12 cellular contexts compared by ENCODE assay signal in the genomic region with DNA sequence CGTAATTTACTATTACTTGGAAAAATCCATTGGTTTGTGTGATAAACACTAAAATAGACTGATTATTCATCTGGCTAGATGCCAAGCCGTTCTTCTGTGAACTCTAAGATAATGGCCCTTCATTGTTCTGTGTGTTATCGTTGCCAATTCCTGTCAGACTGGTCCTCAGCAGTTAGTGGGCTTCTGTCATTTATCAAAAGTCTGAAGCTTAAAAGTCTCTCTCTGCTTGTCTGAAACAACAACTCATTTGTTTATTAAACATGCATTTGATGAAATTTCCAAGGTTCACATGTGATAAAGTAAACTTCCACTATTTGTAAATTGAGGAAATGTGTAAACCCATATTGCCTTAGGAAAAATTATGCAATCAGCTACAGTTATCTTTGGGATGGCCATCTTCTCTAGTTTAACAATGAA. TPM values are rescaled to one million over a fixed set of nuclear protein-coding genes. Genes with fewer than 3 reads are reported as not detected.
DNase-seq lines count a peak whose midpoint lies in the region; FAIRE-seq and TF ChIP-seq lines count a peak whose summit lies in the region.
"Had no signal": no experiment of that assay in that cellular context is flagged by ENCODE, and none has a peak within 500 bp of the region (broad histone marks: within the 10 kb centered on the region; RNA-seq: fewer than 3 reads in every experiment).

No MANE protein-coding gene starts in this region.

- TF ChIP-seq CTCF in endothelial cell of umbilical vein (IDR thresholded peaks at IDR 0.05; ENCODE audit: extremely low read depth in 1 of 2, insufficient read depth in 1 of 2, low read depth in 1 of 2, low read length in 2 of 2) (no peak), transverse colon (IDR thresholded peaks at IDR 0.05) (no peak), WERI-Rb-1 (IDR thresholded peaks at IDR 0.05; ENCODE audit: low read depth, low read length) (no peak)

- peak; percentile 35 for DNase-seq in NCI-H2107 treated with DMSO at 0.1 percent for 48 hours (lab: John Stamatoyannopoulos, UW; ENCODE audit: unreplicated experiment)
- no peak for DNase-seq in NCI-H2107 (lab: John Stamatoyannopoulos, UW)
- peak; percentile 93 for DNase-seq in NCI-H748 (lab: John Stamatoyannopoulos, UW; ENCODE audit: unreplicated experiment)
- DNase-seq in endothelial cell of umbilical vein (ENCODE audit: low read depth, low spot score): peak; percentile 98
- peak; percentile 96 for DNase-seq in superior temporal gyrus (ENCODE audit: extremely low spot score)
- no peak for DNase-seq in activated effector memory CD4-positive, alpha-beta T cell treated with anti-CD3 and anti-CD28 coated beads, Interleukin-2, amount 50 U/mL, for 16 hours
- no peak for DNase-seq in transverse colon
- no peak for DNase-seq in WERI-Rb-1
- DNase-seq: cerebellar nuclear complex; GOT3; stimulated activated naive CD8-positive, alpha-beta T cell treated with anti-CD3 and anti-CD28 coated beads, Interleukin-15, amount 100 ng/mL, for 72 hours had no signal

- POLR2A ChIA-PET in endothelial cell of umbilical vein (lab: Charles Lee): interaction anchor here (1.0 to 1.4 kb wide), 2 partner anchors 9 to 11 kb away, joined by 7 to 10 read pairs; no protein-coding TSS in a partner anchor

- no peak overlapping the region for H2AFZ ChIP-seq in endothelial cell of umbilical vein (ENCODE audit: low read depth, low read length)

- H3K9me1 ChIP-seq in endothelial cell of umbilical vein (replicated peaks; ENCODE audit: control insufficient read depth, extremely low read depth, insufficient read depth, low read length): no peaks in the 10 kb centered on the region

- dilution Hi-C loops in endothelial cell of umbilical vein (cut with MboI; ENCODE audit: extremely low pct_ligation_motif_present, low sequenced_read_pairs): no loop called here

- H3K79me2 ChIP-seq in endothelial cell of umbilical vein (ENCODE audit: control insufficient read depth, insufficient read depth, low read length): no peaks in the 10 kb centered on the region

- H3K4me3 ChIP-seq in endothelial cell of umbilical vein (replicated peaks in 1 of 3; ENCODE audit: insufficient read depth in 1 of 3, low read depth in 1 of 3, low read length in 3 of 3) (no peak overlapping the region), transverse colon (no peak overlapping the region), WERI-Rb-1 (ENCODE audit: low read depth, low read length) (no peak overlapping the region)

- BruUV-seq in endothelial cell of umbilical vein (replicated peaks; lab: Mats Ljungman, UMichigan): no TSS peak

- peaks cover 48% of the 10 kb centered on the region for H3K4me1 ChIP-seq in endothelial cell of umbilical vein (ENCODE audit: control insufficient read depth, extremely low read depth, insufficient read depth, low read length)
- no peaks in the 10 kb centered on the region for H3K4me1 ChIP-seq in transverse colon

- H3K27me3 ChIP-seq in endothelial cell of umbilical vein (ENCODE audit: control insufficient read depth in 2 of 2, insufficient read depth in 2 of 2, low read length in 2 of 2): no peaks in the 10 kb centered on the region
- H3K27me3 ChIP-seq in transverse colon: peaks cover 40% of the 10 kb centered on the region
- H3K27me3 ChIP-seq in WERI-Rb-1 (ENCODE audit: insufficient read depth, low read depth, severe bottlenecking): no peaks in the 10 kb centered on the region

- peak; percentile 91 for FAIRE-seq in endothelial cell of umbilical vein (lab: Jason Lieb, UNC)
- FAIRE-seq: A204.1 had no signal

- no peak for TF ChIP-seq EP300 in transverse colon (IDR thresholded peaks at IDR 0.05; ENCODE audit: low read depth)

- H4K20me1 ChIP-seq in endothelial cell of umbilical vein (replicated peaks; ENCODE audit: control insufficient read depth, extremely low read depth, insufficient read depth, low read length): no peaks in the 10 kb centered on the region

- in situ Hi-C loops in transverse colon (cut with MboI; ENCODE audit: low pct_ligation_motif_present in 1 of 4, low pct_unique_long_range_greater_than_20kb in 1 of 4, low sequenced_read_pairs in 3 of 4): no loop called here

- H3K27ac ChIP-seq in endothelial cell of umbilical vein (ENCODE audit: insufficient read depth, low read depth, low read length): peak overlapping the region; percentile 93
- H3K27ac ChIP-seq in transverse colon: no peak overlapping the region
- H3K27ac ChIP-seq in WERI-Rb-1: no peak overlapping the region

- no peaks in the 10 kb centered on the region for H3K36me3 ChIP-seq in endothelial cell of umbilical vein (ENCODE audit: control insufficient read depth in 2 of 2, extremely low read depth in 1 of 2, insufficient read depth in 2 of 2, low read length in 2 of 2)
- H3K36me3 ChIP-seq in transverse colon: no peaks in the 10 kb centered on the region
- no peaks in the 10 kb centered on the region for H3K36me3 ChIP-seq in WERI-Rb-1

- intact Hi-C loops in endothelial cell of umbilical vein (cut with micrococcal nuclease): loop anchor here (1.0 to 10.0 kb wide), 4 partner anchors 11 to 223 kb away; partner anchors contain the start of genes RDX and ZC3H12C
- intact Hi-C loops in transverse colon (cut with DNase I; ENCODE audit: low total_unique reads): no loop called here

- peak overlapping the region; percentile 79 for H3K4me2 ChIP-seq in endothelial cell of umbilical vein (ENCODE audit: insufficient read depth, low read length)

- WGBS in transverse colon (ENCODE audit: low coverage in 1 of 2), 2 donors: 34 to 36% methylated on average over 3 of the region's 3 CpGs

- H3K9me3 ChIP-seq in endothelial cell of umbilical vein (replicated peaks; ENCODE audit: control insufficient read depth, insufficient read depth, low read length) (no peaks in the 10 kb centered on the region), transverse colon (no peaks in the 10 kb centered on the region), WERI-Rb-1 (ENCODE audit: severe bottlenecking) (no peaks in the 10 kb centered on the region)

- CTCF ChIA-PET in endothelial cell of umbilical vein (lab: Charles Lee): interaction anchor here (0.8 to 3.1 kb wide), 10 partner anchors 9 to 116 kb away, joined by 3 to 16 read pairs (median 4); partner anchors contain the start of gene RDX

- TF ChIP-seq POLR2A in endothelial cell of umbilical vein (IDR thresholded peaks at IDR 0.05; ENCODE audit: low read depth, low read length) (peak; percentile 55), transverse colon (IDR thresholded peaks at IDR 0.05) (no peak)

- peak overlapping the region; percentile 43 for H3K9ac ChIP-seq in endothelial cell of umbilical vein (replicated peaks; ENCODE audit: extremely low read depth, insufficient read depth, low read length)

TF ChIP-seq in endothelial cell of umbilical vein, 7 proteins besides CTCF, POLR2A, EP300 and RAD21:
- peak; percentile 81 for TF ChIP-seq POLR2AphosphoS5 (IDR thresholded peaks at IDR 0.05; ENCODE audit: insufficient read depth, low read depth, low read length)
- no peak for TF ChIP-seq FOS (IDR thresholded peaks at IDR 0.05; ENCODE audit: borderline replicate concordance, insufficient read depth, low read length)
- peak; percentile 86 for TF ChIP-seq GATA2 (IDR thresholded peaks at IDR 0.05; ENCODE audit: insufficient read depth, insufficient read length, low read depth, low read length)
- TF ChIP-seq JUN (IDR thresholded peaks at IDR 0.05; ENCODE audit: borderline replicate concordance, insufficient read depth, insufficient read length, low read depth): peak; percentile 84
- no peak for TF ChIP-seq MAX (IDR thresholded peaks at IDR 0.05; ENCODE audit: insufficient read depth, insufficient read length)

RNA-seq across cellular contexts. Expression of gene RDX, which starts 21.1 kb away (rescaled TPM):
- total RNA-seq in endothelial cell of umbilical vein (239 and 280 TPM in 2 replicates), transverse colon (10 to 100 TPM; 16.8 to 34.8 (median 21.9) TPM)
- polyA plus RNA-seq in endothelial cell of umbilical vein: 33.3 and 47.9 TPM in 2 replicates
- polyA plus RNA-seq in endothelial cell of umbilical vein (2011; cell fraction: cytosol; rRNA removed): 79.1 and 82.2 TPM in 2 replicates
- polyA plus RNA-seq in endothelial cell of umbilical vein (2011; cell fraction: nucleus; rRNA removed): 117 and 139 TPM in 2 replicates
- polyA plus RNA-seq in endothelial cell of umbilical vein (2012): 142 and 171 TPM in 2 replicates
- 112 and 147 TPM in 2 replicates for polyA minus RNA-seq in endothelial cell of umbilical vein
- polyA minus RNA-seq in endothelial cell of umbilical vein (2011; cell fraction: cytosol; rRNA and poly(A)+ RNA removed): 67.5 TPM
- polyA minus RNA-seq in endothelial cell of umbilical vein (2011; cell fraction: nucleus; rRNA and poly(A)+ RNA removed): 82.8 and 95.4 TPM in 2 replicates

Comparison
In these comparisons a context has a peak if more than half of its experiments do, and no peak if none do; other contexts are left out.
1. DNase-seq: peak in NCI-H2107 treated with DMSO at 0.1 percent for 48 hours (single experiment), NCI-H748 (single experiment), endothelial cell of umbilical vein (single experiment) and superior temporal gyrus (single experiment); none in NCI-H2107 (single experiment), activated effector memory CD4-positive, alpha-beta T cell treated with anti-CD3 and anti-CD28 coated beads, Interleukin-2, amount 50 U/mL, for 16 hours (single experiment), transverse colon (single experiment) and WERI-Rb-1 (single experiment).